Comparison of ENCODE assay signal across 12 cellular contexts in the genomic region with DNA sequence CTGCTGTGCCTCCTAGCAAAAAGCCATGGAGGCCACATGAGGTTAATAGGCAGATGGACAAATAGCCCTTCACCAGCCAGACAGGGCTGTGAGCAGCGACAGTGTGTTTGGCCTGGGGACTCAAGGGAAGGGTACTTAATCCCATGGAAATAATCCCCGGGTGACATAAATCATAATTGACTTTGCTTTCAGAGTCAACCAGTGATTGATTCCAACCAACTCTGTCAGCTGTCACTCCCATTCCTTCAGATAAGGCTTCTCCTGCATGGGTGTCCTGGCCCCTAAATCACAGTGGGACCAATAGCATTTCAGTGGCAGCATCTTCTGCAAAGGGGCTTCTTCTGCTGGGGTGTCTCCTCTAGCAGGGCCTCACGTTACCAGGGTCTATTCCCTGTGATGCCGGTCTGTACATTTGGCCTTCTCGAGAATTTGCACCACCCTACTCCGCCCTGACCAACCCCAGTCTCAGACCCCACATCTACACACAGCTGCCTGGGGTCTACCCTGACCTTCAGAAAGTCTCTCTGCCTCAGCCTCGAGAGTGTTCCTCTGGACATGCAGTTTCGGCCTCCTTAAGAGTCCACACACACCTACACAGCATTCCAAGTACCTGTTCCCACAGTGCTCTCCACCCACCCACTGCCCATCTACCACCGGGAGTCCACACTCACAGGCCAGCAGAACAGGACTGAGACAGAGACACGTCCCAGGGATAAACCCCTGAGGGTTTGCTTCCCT. TPM values are rescaled to one million over a fixed set of nuclear protein-coding genes. Genes with fewer than 3 reads are reported as not detected.
DNase-seq lines count a peak whose midpoint lies in the region; ATAC-seq, FAIRE-seq and TF ChIP-seq lines count a peak whose summit lies in the region.
"Had no signal": no experiment of that assay in that cellular context is flagged by ENCODE, and none has a peak within 500 bp of the region (broad histone marks: within the 10 kb centered on the region; RNA-seq: fewer than 3 reads in every experiment).

No MANE protein-coding gene starts in this region.

- no peaks in the 10 kb centered on the region for H3K9me3 Mint-ChIP-seq in activated naive CD8-positive, alpha-beta T cell treated with anti-CD3 and anti-CD28 coated beads for 36 hours
- no peaks in the 10 kb centered on the region for H3K9me3 Mint-ChIP-seq in activated naive CD8-positive, alpha-beta T cell treated with anti-CD3 and anti-CD28 coated beads, Interleukin-2, amount 50 U/mL, for 24 hours
- H3K9me3 Mint-ChIP-seq in nephron (no peaks in the 10 kb centered on the region), type B pancreatic cell (no peaks in the 10 kb centered on the region)
- H3K9me3 Mint-ChIP-seq in T-helper 2 cell treated with Interferon-gamma antibody and Interleukin-4, amounts not matched to agents 5 μg/mL and 100 μg/mL, for 36 hours = no peaks in the 10 kb centered on the region
- H3K9me3 Mint-ChIP-seq: naive thymus-derived CD8-positive, alpha-beta T cell had no signal

- no peak overlapping the region for H3K4me3 Mint-ChIP-seq in activated naive CD8-positive, alpha-beta T cell treated with anti-CD3 and anti-CD28 coated beads for 36 hours
- H3K4me3 Mint-ChIP-seq in activated naive CD8-positive, alpha-beta T cell treated with anti-CD3 and anti-CD28 coated beads, Interleukin-2, amount 50 U/mL, for 24 hours = no peak overlapping the region
- H3K4me3 Mint-ChIP-seq in nephron (peak overlapping the region; percentile 27 to 33 (median 27)), type B pancreatic cell (no peak overlapping the region)
- no peak overlapping the region for H3K4me3 Mint-ChIP-seq in T-helper 2 cell treated with Interferon-gamma antibody and Interleukin-4, amounts not matched to agents 5 μg/mL and 100 μg/mL, for 36 hours
- H3K4me3 Mint-ChIP-seq: naive thymus-derived CD8-positive, alpha-beta T cell had no signal

- no peak for DNase-seq in activated naive CD8-positive, alpha-beta T cell treated with anti-CD3 and anti-CD28 coated beads for 36 hours
- no peak for DNase-seq in activated naive CD8-positive, alpha-beta T cell treated with anti-CD3 and anti-CD28 coated beads, Interleukin-2, amount 50 U/mL, for 24 hours
- no peak for DNase-seq in type B pancreatic cell (ENCODE audit: extremely low spot score, unreplicated experiment)
- DNase-seq in frontal cortex (ENCODE audit: low spot score in 2 of 2) = no peak
- DNase-seq in T-helper 2 cell treated with Interferon-gamma antibody and Interleukin-4, amounts not matched to agents 5 μg/mL and 100 μg/mL, for 36 hours (ENCODE audit: low spot score) = no peak
- no peak for DNase-seq in SKM-1 (lab: John Stamatoyannopoulos, UW; ENCODE audit: unreplicated experiment)
- DNase-seq: ACHN; activated CD4-positive, alpha-beta T cell treated with anti-CD3 and anti-CD28 coated beads for 1 hour; kidney; naive thymus-derived CD8-positive, alpha-beta T cell had no signal

- H3K27ac ChIP-seq in cingulate gyrus (ENCODE audit: low read depth, low read length) = peak overlapping the region; percentile 23

- no peaks in the 10 kb centered on the region for H3K27me3 Mint-ChIP-seq in activated naive CD8-positive, alpha-beta T cell treated with anti-CD3 and anti-CD28 coated beads for 36 hours
- no peaks in the 10 kb centered on the region for H3K27me3 Mint-ChIP-seq in activated naive CD8-positive, alpha-beta T cell treated with anti-CD3 and anti-CD28 coated beads, Interleukin-2, amount 50 U/mL, for 24 hours
- H3K27me3 Mint-ChIP-seq in nephron (ENCODE audit: low read depth) (no peaks in the 10 kb centered on the region), type B pancreatic cell (peaks cover 3% of the 10 kb centered on the region)
- H3K27me3 Mint-ChIP-seq in T-helper 2 cell treated with Interferon-gamma antibody and Interleukin-4, amounts not matched to agents 5 μg/mL and 100 μg/mL, for 36 hours (ENCODE audit: low read depth) = no peaks in the 10 kb centered on the region
- H3K27me3 Mint-ChIP-seq: naive thymus-derived CD8-positive, alpha-beta T cell had no signal

- ATAC-seq in activated naive CD8-positive, alpha-beta T cell treated with anti-CD3 and anti-CD28 coated beads, Interleukin-2, amount 50 U/mL, for 24 hours = no peak
- ATAC-seq: naive thymus-derived CD8-positive, alpha-beta T cell had no signal

- H3K4me1 Mint-ChIP-seq in activated naive CD8-positive, alpha-beta T cell treated with anti-CD3 and anti-CD28 coated beads for 36 hours = peaks cover 32% of the 10 kb centered on the region
- H3K4me1 Mint-ChIP-seq in activated naive CD8-positive, alpha-beta T cell treated with anti-CD3 and anti-CD28 coated beads, Interleukin-2, amount 50 U/mL, for 24 hours = peaks cover 38% of the 10 kb centered on the region
- peaks cover 13% of the 10 kb centered on the region for H3K4me1 Mint-ChIP-seq in nephron
- peaks cover 27% of the 10 kb centered on the region for H3K4me1 Mint-ChIP-seq in type B pancreatic cell (ENCODE audit: unreplicated experiment)
- H3K4me1 Mint-ChIP-seq in T-helper 2 cell treated with Interferon-gamma antibody and Interleukin-4, amounts not matched to agents 5 μg/mL and 100 μg/mL, for 36 hours (ENCODE audit: low read depth) = peaks cover 24% of the 10 kb centered on the region

- no peak for TF ChIP-seq CTCF in nephron (IDR thresholded peaks at IDR 0.05; ENCODE audit: unreplicated experiment in 3 of 3)
- TF ChIP-seq CTCF in type B pancreatic cell (conservative IDR thresholded peaks at IDR 0.05) = no peak

- peak overlapping the region; percentile 49 for H3K27ac Mint-ChIP-seq in activated naive CD8-positive, alpha-beta T cell treated with anti-CD3 and anti-CD28 coated beads for 36 hours
- no peak overlapping the region for H3K27ac Mint-ChIP-seq in activated naive CD8-positive, alpha-beta T cell treated with anti-CD3 and anti-CD28 coated beads, Interleukin-2, amount 50 U/mL, for 24 hours
- H3K27ac Mint-ChIP-seq in nephron (peak overlapping the region in 1 of 3 experiments; percentile 28), type B pancreatic cell (peak overlapping the region; percentile 76)
- H3K27ac Mint-ChIP-seq in T-helper 2 cell treated with Interferon-gamma antibody and Interleukin-4, amounts not matched to agents 5 μg/mL and 100 μg/mL, for 36 hours = no peak overlapping the region

- FAIRE-seq in frontal cortex (lab: Jason Lieb, UNC) = no peak
- FAIRE-seq: kidney had no signal

- H3K36me3 Mint-ChIP-seq in activated naive CD8-positive, alpha-beta T cell treated with anti-CD3 and anti-CD28 coated beads for 36 hours = peaks cover 2% of the 10 kb centered on the region
- H3K36me3 Mint-ChIP-seq in activated naive CD8-positive, alpha-beta T cell treated with anti-CD3 and anti-CD28 coated beads, Interleukin-2, amount 50 U/mL, for 24 hours (ENCODE audit: low read depth) = peaks cover 6% of the 10 kb centered on the region
- H3K36me3 Mint-ChIP-seq in nephron (ENCODE audit: low read depth) (peaks cover 9% of the 10 kb centered on the region), type B pancreatic cell (no peaks in the 10 kb centered on the region)
- peaks cover 11% of the 10 kb centered on the region for H3K36me3 Mint-ChIP-seq in T-helper 2 cell treated with Interferon-gamma antibody and Interleukin-4, amounts not matched to agents 5 μg/mL and 100 μg/mL, for 36 hours (ENCODE audit: low read depth)

RNA-seq across cellular contexts. Expression of a gene that starts 3.7 kb away (rescaled TPM):
- 10 to 100 TPM; 53.4 to 57.7 TPM for total RNA-seq in activated naive CD8-positive, alpha-beta T cell treated with anti-CD3 and anti-CD28 coated beads for 36 hours
- total RNA-seq in type B pancreatic cell (ENCODE audit: low replicate concordance) = 38.1 and 71.3 TPM in 2 replicates
- 71.3 TPM for total RNA-seq in frontal cortex

RNA-seq across cellular contexts. Expression of a gene that starts 24.1 kb away (rescaled TPM):
- 10 to 100 TPM; 94.0 to 94.5 TPM for total RNA-seq in activated naive CD8-positive, alpha-beta T cell treated with anti-CD3 and anti-CD28 coated beads for 36 hours
- total RNA-seq in type B pancreatic cell (ENCODE audit: low replicate concordance) = 88.3 and 118 TPM in 2 replicates
- 27.7 TPM for total RNA-seq in frontal cortex

RNA-seq across cellular contexts. Expression of a gene that starts 24.3 kb away (rescaled TPM):
- total RNA-seq in activated naive CD8-positive, alpha-beta T cell treated with anti-CD3 and anti-CD28 coated beads for 36 hours = 100 to 1,000 TPM; 154 to 158 TPM
- total RNA-seq in type B pancreatic cell (ENCODE audit: low replicate concordance) = 42.5 and 44.7 TPM in 2 replicates
- 12.6 TPM for total RNA-seq in frontal cortex

RNA-seq across cellular contexts. Expression of a gene that starts 35.5 kb away (rescaled TPM):
- total RNA-seq in activated naive CD8-positive, alpha-beta T cell treated with anti-CD3 and anti-CD28 coated beads for 36 hours = 10 to 100 TPM; 38.1 to 38.6 TPM
- total RNA-seq in type B pancreatic cell (ENCODE audit: low replicate concordance) (42.0 and 46.5 TPM in 2 replicates), frontal cortex (33.4 TPM)

RNA-seq across cellular contexts. Expression of a gene that starts 47.4 kb away (rescaled TPM):
- 10 to 100 TPM in 1 of 2 experiments, 1 to 10 TPM in 1; 8.0 to 12.1 TPM for total RNA-seq in activated naive CD8-positive, alpha-beta T cell treated with anti-CD3 and anti-CD28 coated beads for 36 hours
- total RNA-seq in type B pancreatic cell (ENCODE audit: low replicate concordance) (12.4 and 23.4 TPM in 2 replicates), frontal cortex (34.6 TPM)

Comparison
In these comparisons a context has a peak if more than half of its experiments do, and no peak if none do; other contexts are left out.
1. H3K27ac Mint-ChIP-seq: peak in activated naive CD8-positive, alpha-beta T cell treated with anti-CD3 and anti-CD28 coated beads for 36 hours (single experiment) and type B pancreatic cell (single experiment); none in activated naive CD8-positive, alpha-beta T cell treated with anti-CD3 and anti-CD28 coated beads, Interleukin-2, amount 50 U/mL, for 24 hours (single experiment) and T-helper 2 cell treated with Interferon-gamma antibody and Interleukin-4, amounts not matched to agents 5 μg/mL and 100 μg/mL, for 36 hours (single experiment).
2. H3K4me3 Mint-ChIP-seq: peak in nephron (3 of 3); none in activated naive CD8-positive, alpha-beta T cell treated with anti-CD3 and anti-CD28 coated beads for 36 hours (single experiment), activated naive CD8-positive, alpha-beta T cell treated with anti-CD3 and anti-CD28 coated beads, Interleukin-2, amount 50 U/mL, for 24 hours (single experiment), type B pancreatic cell (single experiment) and T-helper 2 cell treated with Interferon-gamma antibody and Interleukin-4, amounts not matched to agents 5 μg/mL and 100 μg/mL, for 36 hours (single experiment).